In genomic region chrX:126655061-126655460, GRCh38 we compare ENCODE assay signal across 1 cellular context.
TF ChIP-seq lines count a peak whose summit lies in the region.

No MANE protein-coding gene starts in this region.

TF ChIP-seq in GM23338, 12 proteins besides CTCF, POLR2A, EP300 and RAD21 (continued from another document):
- TF ChIP-seq JUNB (IDR thresholded peaks at IDR 0.05; ENCODE audit: unreplicated experiment) = no peak
- no peak for TF ChIP-seq ZNF462 (CRISPR knock-in tag; IDR thresholded peaks at IDR 0.05)
- TF ChIP-seq POLR2AphosphoS5 (IDR thresholded peaks at IDR 0.05; ENCODE audit: low read depth) = no peak
- TF ChIP-seq ZNF331 (CRISPR knock-in tag; IDR thresholded peaks at IDR 0.05; ENCODE audit: low read depth) = no peak
- TF ChIP-seq EZH2 (IDR thresholded peaks at IDR 0.05; ENCODE audit: low read depth, unreplicated experiment) = no peak
- TF ChIP-seq EZH2phosphoT487 (IDR thresholded peaks at IDR 0.05; ENCODE audit: unreplicated experiment) = no peak
- no peak for TF ChIP-seq NANOG (IDR thresholded peaks at IDR 0.05; ENCODE audit: borderline replicate concordance)
- no peak for TF ChIP-seq ZNF114 (CRISPR knock-in tag; IDR thresholded peaks at IDR 0.05)
- TF ChIP-seq, protein P1, sequence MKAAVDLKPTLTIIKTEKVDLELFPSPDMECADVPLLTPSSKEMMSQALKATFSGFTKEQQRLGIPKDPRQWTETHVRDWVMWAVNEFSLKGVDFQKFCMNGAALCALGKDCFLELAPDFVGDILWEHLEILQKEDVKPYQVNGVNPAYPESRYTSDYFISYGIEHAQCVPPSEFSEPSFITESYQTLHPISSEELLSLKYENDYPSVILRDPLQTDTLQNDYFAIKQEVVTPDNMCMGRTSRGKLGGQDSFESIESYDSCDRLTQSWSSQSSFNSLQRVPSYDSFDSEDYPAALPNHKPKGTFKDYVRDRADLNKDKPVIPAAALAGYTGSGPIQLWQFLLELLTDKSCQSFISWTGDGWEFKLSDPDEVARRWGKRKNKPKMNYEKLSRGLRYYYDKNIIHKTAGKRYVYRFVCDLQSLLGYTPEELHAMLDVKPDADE (IDR thresholded peaks at IDR 0.05) = no peak
- TF ChIP-seq STAT1 (IDR thresholded peaks at IDR 0.05; ENCODE audit: unreplicated experiment) = no peak
